ENCODE assay signal across 24 cellular contexts in the genomic region with DNA sequence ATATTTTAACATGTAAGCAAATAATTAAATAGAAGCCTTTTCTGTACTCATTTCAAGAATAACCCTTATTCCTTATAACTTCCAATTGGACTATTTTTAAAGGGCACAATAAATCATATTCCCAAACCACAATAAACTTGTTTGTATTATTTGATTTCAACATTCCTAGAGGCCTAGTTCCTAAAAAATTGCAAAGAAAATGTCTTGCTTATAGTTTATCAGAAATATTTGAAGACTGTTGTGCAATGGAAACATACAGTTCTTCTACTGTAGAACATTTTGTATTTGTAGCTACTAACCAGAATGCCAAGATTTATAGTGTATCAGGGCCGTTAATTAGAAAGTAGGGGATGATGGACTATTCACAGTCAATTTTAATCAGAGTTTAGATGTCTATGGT.
DNase-seq lines count a peak whose midpoint lies in the region; ATAC-seq and TF ChIP-seq lines count a peak whose summit lies in the region.
"Had no signal": no experiment of that assay in that cellular context is flagged by ENCODE, and none has a peak within 500 bp of the region (broad histone marks: within the 10 kb centered on the region; RNA-seq: fewer than 3 reads in every experiment).

No MANE protein-coding gene starts in this region.

- POLR2A ChIA-PET in WTC11 (lab: Charles Lee): no interaction called here

- no peaks in the 10 kb centered on the region for H3K27me3 Mint-ChIP-seq in WTC11 (ENCODE audit: low read depth)
- H3K27me3 Mint-ChIP-seq: CD4-positive, alpha-beta memory T cell; CD4-positive, CD25-positive, alpha-beta regulatory T cell; CD8-positive, alpha-beta memory T cell had no signal

- peak; percentile 68 for DNase-seq in adipocyte (ENCODE audit: low read depth)
- DNase-seq in amniotic epithelial cell (ENCODE audit: low read depth): peak; percentile 18
- peak; percentile 17 for DNase-seq in fibroblast of pulmonary artery (ENCODE audit: low read depth)
- no peak for DNase-seq in activated T-cell treated with anti-CD3 and anti-CD28 coated beads for 4 hours
- DNase-seq in GM13976 (ENCODE audit: low spot score): no peak
- DNase-seq in WTC11 (ENCODE audit: low spot score): no peak
- DNase-seq: 8988T; ACHN; BE2C; C1 segment of cervical spinal cord; CD4-positive, alpha-beta memory T cell; CD4-positive, CD25-positive, alpha-beta regulatory T cell; CD8-positive, alpha-beta memory T cell; COR-L47; DMS 273 treated with DMSO at 0.1 percent for 48 hours; DMS153; DMS53; DMS79; DND-41; EL; GDM1 had no signal

- TF ChIP-seq CTCF in fibroblast of pulmonary artery (IDR thresholded peaks at IDR 0.05; ENCODE audit: low read length, missing control alignments) (no peak), GM13976 (IDR thresholded peaks at IDR 0.05; ENCODE audit: borderline replicate concordance, control extremely low read depth, extremely low read depth, insufficient read depth, missing control alignments) (no peak), WTC11 (IDR thresholded peaks at IDR 0.05) (no peak)

- CTCF ChIA-PET in WTC11 (lab: Charles Lee): no interaction called here

- H3K27me3 ChIP-seq in adipocyte (replicated peaks; ENCODE audit: control insufficient read depth, insufficient read depth, low read length): no peaks in the 10 kb centered on the region
- H3K27me3 ChIP-seq: BE2C, BLaER1 had no signal

- H3K9me3 ChIP-seq in adipocyte (ENCODE audit: control insufficient read depth, low read length): peaks cover 5% of the 10 kb centered on the region
- H3K9me3 ChIP-seq: BE2C had no signal

- no peak overlapping the region for H3K4me3 ChIP-seq in adipocyte (ENCODE audit: low read length)
- H3K4me3 ChIP-seq in fibroblast of pulmonary artery (replicated peaks; ENCODE audit: low read depth, low read length): no peak overlapping the region
- H3K4me3 ChIP-seq: BLaER1, GM12878 had no signal

- no peak overlapping the region for H3K27ac Mint-ChIP-seq in WTC11
- H3K27ac Mint-ChIP-seq: CD14-positive monocyte; CD4-positive, alpha-beta memory T cell; CD4-positive, CD25-positive, alpha-beta regulatory T cell; CD8-positive, alpha-beta memory T cell had no signal

- ATAC-seq in WTC11: no peak
- ATAC-seq: GM12878 had no signal

- no peak overlapping the region for H3K9ac ChIP-seq in adipocyte (ENCODE audit: low read length)
- H3K9ac ChIP-seq: BLaER1 had no signal

- peaks cover 3% of the 10 kb centered on the region for H3K4me1 ChIP-seq in adipocyte (ENCODE audit: control insufficient read depth, insufficient read depth, low read length)
- H3K4me1 ChIP-seq: BE2C, BLaER1 had no signal

- peaks cover 8% of the 10 kb centered on the region for H3K36me3 Mint-ChIP-seq in WTC11
- H3K36me3 Mint-ChIP-seq: CD14-positive monocyte; CD4-positive, alpha-beta memory T cell; CD4-positive, CD25-positive, alpha-beta regulatory T cell; CD8-positive, alpha-beta memory T cell had no signal

- H3K4me1 Mint-ChIP-seq in WTC11: no peaks in the 10 kb centered on the region
- H3K4me1 Mint-ChIP-seq: CD14-positive monocyte; CD4-positive, alpha-beta memory T cell; CD4-positive, CD25-positive, alpha-beta regulatory T cell; CD8-positive, alpha-beta memory T cell had no signal

- H3K9me3 Mint-ChIP-seq in WTC11: peaks cover 31% of the 10 kb centered on the region

- no peak overlapping the region for H3K4me3 Mint-ChIP-seq in WTC11
- H3K4me3 Mint-ChIP-seq: CD14-positive monocyte; CD4-positive, alpha-beta memory T cell; CD4-positive, CD25-positive, alpha-beta regulatory T cell; CD8-positive, alpha-beta memory T cell had no signal

- H3K36me3 ChIP-seq in adipocyte (ENCODE audit: control insufficient read depth, insufficient read depth, low read length, severe bottlenecking): no peaks in the 10 kb centered on the region
- H3K36me3 ChIP-seq: BE2C, BLaER1 had no signal

- in situ Hi-C loops in GM13976 (cut with MboI; ENCODE audit: low sequenced_read_pairs, unreplicated experiment): no loop called here

TF ChIP-seq in WTC11, 78 proteins besides CTCF, POLR2A, EP300 and RAD21 (continues in another document):
- TF ChIP-seq RELA (CRISPR knock-in tag; IDR thresholded peaks at IDR 0.05; ENCODE audit: borderline replicate concordance): no peak
- TF ChIP-seq SMAD4 (CRISPR knock-in tag; IDR thresholded peaks at IDR 0.05): no peak
- TF ChIP-seq, protein P1, sequence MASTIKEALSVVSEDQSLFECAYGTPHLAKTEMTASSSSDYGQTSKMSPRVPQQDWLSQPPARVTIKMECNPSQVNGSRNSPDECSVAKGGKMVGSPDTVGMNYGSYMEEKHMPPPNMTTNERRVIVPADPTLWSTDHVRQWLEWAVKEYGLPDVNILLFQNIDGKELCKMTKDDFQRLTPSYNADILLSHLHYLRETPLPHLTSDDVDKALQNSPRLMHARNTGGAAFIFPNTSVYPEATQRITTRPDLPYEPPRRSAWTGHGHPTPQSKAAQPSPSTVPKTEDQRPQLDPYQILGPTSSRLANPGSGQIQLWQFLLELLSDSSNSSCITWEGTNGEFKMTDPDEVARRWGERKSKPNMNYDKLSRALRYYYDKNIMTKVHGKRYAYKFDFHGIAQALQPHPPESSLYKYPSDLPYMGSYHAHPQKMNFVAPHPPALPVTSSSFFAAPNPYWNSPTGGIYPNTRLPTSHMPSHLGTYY (CRISPR knock-in tag; IDR thresholded peaks at IDR 0.05): no peak
- no peak for TF ChIP-seq MXD4 (CRISPR knock-in tag; IDR thresholded peaks at IDR 0.05; ENCODE audit: borderline replicate concordance)
- TF ChIP-seq, protein P2, sequence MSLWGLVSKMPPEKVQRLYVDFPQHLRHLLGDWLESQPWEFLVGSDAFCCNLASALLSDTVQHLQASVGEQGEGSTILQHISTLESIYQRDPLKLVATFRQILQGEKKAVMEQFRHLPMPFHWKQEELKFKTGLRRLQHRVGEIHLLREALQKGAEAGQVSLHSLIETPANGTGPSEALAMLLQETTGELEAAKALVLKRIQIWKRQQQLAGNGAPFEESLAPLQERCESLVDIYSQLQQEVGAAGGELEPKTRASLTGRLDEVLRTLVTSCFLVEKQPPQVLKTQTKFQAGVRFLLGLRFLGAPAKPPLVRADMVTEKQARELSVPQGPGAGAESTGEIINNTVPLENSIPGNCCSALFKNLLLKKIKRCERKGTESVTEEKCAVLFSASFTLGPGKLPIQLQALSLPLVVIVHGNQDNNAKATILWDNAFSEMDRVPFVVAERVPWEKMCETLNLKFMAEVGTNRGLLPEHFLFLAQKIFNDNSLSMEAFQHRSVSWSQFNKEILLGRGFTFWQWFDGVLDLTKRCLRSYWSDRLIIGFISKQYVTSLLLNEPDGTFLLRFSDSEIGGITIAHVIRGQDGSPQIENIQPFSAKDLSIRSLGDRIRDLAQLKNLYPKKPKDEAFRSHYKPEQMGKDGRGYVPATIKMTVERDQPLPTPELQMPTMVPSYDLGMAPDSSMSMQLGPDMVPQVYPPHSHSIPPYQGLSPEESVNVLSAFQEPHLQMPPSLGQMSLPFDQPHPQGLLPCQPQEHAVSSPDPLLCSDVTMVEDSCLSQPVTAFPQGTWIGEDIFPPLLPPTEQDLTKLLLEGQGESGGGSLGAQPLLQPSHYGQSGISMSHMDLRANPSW (CRISPR knock-in tag; conservative IDR thresholded peaks at IDR 0.05; ENCODE audit: low read depth): no peak
- no peak for TF ChIP-seq ZMAT4 (CRISPR knock-in tag; IDR thresholded peaks at IDR 0.05)
- no peak for TF ChIP-seq JAZF1 (CRISPR knock-in tag; IDR thresholded peaks at IDR 0.05)
- no peak for TF ChIP-seq ATF1 (CRISPR knock-in tag; IDR thresholded peaks at IDR 0.05)
- TF ChIP-seq ZBTB43 (CRISPR knock-in tag; IDR thresholded peaks at IDR 0.05): no peak
- TF ChIP-seq PRRX2 (CRISPR knock-in tag; IDR thresholded peaks at IDR 0.05): no peak
- TF ChIP-seq ZNF416 (CRISPR knock-in tag; IDR thresholded peaks at IDR 0.05): no peak
- TF ChIP-seq, protein P3, sequence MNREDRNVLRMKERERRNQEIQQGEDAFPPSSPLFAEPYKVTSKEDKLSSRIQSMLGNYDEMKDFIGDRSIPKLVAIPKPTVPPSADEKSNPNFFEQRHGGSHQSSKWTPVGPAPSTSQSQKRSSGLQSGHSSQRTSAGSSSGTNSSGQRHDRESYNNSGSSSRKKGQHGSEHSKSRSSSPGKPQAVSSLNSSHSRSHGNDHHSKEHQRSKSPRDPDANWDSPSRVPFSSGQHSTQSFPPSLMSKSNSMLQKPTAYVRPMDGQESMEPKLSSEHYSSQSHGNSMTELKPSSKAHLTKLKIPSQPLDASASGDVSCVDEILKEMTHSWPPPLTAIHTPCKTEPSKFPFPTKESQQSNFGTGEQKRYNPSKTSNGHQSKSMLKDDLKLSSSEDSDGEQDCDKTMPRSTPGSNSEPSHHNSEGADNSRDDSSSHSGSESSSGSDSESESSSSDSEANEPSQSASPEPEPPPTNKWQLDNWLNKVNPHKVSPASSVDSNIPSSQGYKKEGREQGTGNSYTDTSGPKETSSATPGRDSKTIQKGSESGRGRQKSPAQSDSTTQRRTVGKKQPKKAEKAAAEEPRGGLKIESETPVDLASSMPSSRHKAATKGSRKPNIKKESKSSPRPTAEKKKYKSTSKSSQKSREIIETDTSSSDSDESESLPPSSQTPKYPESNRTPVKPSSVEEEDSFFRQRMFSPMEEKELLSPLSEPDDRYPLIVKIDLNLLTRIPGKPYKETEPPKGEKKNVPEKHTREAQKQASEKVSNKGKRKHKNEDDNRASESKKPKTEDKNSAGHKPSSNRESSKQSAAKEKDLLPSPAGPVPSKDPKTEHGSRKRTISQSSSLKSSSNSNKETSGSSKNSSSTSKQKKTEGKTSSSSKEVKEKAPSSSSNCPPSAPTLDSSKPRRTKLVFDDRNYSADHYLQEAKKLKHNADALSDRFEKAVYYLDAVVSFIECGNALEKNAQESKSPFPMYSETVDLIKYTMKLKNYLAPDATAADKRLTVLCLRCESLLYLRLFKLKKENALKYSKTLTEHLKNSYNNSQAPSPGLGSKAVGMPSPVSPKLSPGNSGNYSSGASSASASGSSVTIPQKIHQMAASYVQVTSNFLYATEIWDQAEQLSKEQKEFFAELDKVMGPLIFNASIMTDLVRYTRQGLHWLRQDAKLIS (CRISPR knock-in tag; IDR thresholded peaks at IDR 0.05; ENCODE audit: borderline replicate concordance): no peak

Comparison
In these comparisons a context has a peak if more than half of its experiments do, and no peak if none do; other contexts are left out.
1. DNase-seq: peak in adipocyte (single experiment), amniotic epithelial cell (single experiment) and fibroblast of pulmonary artery (single experiment); none in activated T-cell treated with anti-CD3 and anti-CD28 coated beads for 4 hours (single experiment), GM13976 (single experiment) and WTC11 (single experiment).